Comparison of ENCODE assay signal across 10 cellular contexts in the genomic region with DNA sequence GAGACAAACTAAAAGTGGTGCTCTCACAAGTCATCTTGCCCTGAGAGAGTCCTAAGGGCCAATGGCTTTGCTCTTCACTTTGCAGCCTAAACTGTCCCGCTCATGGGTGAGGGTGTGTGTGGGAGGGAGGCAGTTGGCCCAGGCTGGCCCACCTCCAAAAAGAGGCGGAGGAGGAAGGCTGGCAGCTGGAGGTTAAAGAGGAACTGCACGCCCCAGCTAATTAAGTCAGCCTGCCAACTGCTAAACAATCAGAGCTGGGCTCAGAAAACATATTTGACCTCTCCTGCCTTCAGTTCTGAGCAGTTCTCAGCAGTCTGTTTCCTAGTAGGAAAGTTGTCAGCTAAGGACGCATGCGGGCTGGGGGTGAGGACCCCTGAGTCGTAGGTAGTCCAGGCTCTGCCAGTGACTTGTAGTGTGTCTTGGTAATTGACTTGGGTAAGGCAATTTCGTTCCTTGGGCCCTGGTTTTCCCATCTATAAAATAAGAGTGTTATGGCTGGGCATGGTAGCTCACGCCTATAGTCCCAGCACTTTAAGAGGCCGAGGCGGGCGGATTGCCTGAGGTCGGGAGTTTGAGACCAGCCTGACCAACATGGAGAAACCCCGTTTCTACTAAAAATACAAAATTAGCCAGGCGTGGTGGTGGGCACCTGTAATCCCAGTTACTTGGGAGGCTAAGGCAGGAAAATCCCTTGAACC. TPM values are rescaled to one million over a fixed set of nuclear protein-coding genes. Genes with fewer than 3 reads are reported as not detected.
DNase-seq lines count a peak whose midpoint lies in the region; ATAC-seq and TF ChIP-seq lines count a peak whose summit lies in the region.
"Had no signal": no experiment of that assay in that cellular context is flagged by ENCODE, and none has a peak within 500 bp of the region (broad histone marks: within the 10 kb centered on the region; RNA-seq: fewer than 3 reads in every experiment).

No MANE protein-coding gene starts in this region.

- no peak overlapping the region for H3K4me3 Mint-ChIP-seq in central memory CD8-positive, alpha-beta T cell

- peak overlapping the region; percentile 42 for H3K27ac Mint-ChIP-seq in central memory CD8-positive, alpha-beta T cell (ENCODE audit: low read depth)

- no peak overlapping the region for H3K14ac ChIP-seq in mesenchymal stem cell (ENCODE audit: low read length in 2 of 2)

- H3K79me1 ChIP-seq in mesenchymal stem cell (replicated peaks; ENCODE audit: low read length, poor library complexity, severe bottlenecking) = peaks cover 13% of the 10 kb centered on the region

- no peak for ATAC-seq in central memory CD8-positive, alpha-beta T cell (replicated peaks; ENCODE audit: extremely low read depth, poor library complexity, severe bottlenecking)
- ATAC-seq in HG03460 (IDR thresholded peaks at IDR 0.05; ENCODE audit: unreplicated experiment) (no peak), HG03520 (IDR thresholded peaks at IDR 0.05; ENCODE audit: unreplicated experiment) (no peak), HG02678 (IDR thresholded peaks at IDR 0.05; ENCODE audit: unreplicated experiment) (no peak)

- H3K27ac ChIP-seq in A673 (ENCODE audit: low read depth, low read length, poor library complexity, severe bottlenecking) (peak overlapping the region; percentile 28), mesenchymal stem cell (ENCODE audit: low read length, poor library complexity, severe bottlenecking) (no peak overlapping the region)

- no peak overlapping the region for H4K91ac ChIP-seq in mesenchymal stem cell (ENCODE audit: low read length)

- no peak overlapping the region for H3K4me3 ChIP-seq in A673 (ENCODE audit: low read depth, low read length, poor library complexity, severe bottlenecking)
- H3K4me3 ChIP-seq in mesenchymal stem cell (ENCODE audit: insufficient read depth in 1 of 2, low read depth in 1 of 2, low read length in 2 of 2) = no peak overlapping the region

- H3K23ac ChIP-seq in mesenchymal stem cell (ENCODE audit: low read length in 2 of 2) = no peak overlapping the region

- H2BK12ac ChIP-seq in mesenchymal stem cell (ENCODE audit: low read length in 2 of 2) = no peak overlapping the region

- CTCF ChIA-PET in A673 (lab: Charles Lee) = no interaction called here

- POLR2A ChIA-PET in A673 (lab: Charles Lee; ENCODE audit: low non-redundant PET) = no interaction called here

- no peaks in the 10 kb centered on the region for H3K9me3 Mint-ChIP-seq in central memory CD8-positive, alpha-beta T cell

- no peak overlapping the region for H3K4me2 ChIP-seq in mesenchymal stem cell (ENCODE audit: low read length, poor library complexity, severe bottlenecking)

- no peak overlapping the region for H4K8ac ChIP-seq in mesenchymal stem cell (ENCODE audit: low read length)

- H3K36me3 ChIP-seq in A673 (ENCODE audit: insufficient read depth, low read length, poor library complexity, severe bottlenecking) (peaks cover 19% of the 10 kb centered on the region), mesenchymal stem cell (ENCODE audit: control insufficient read depth in 1 of 2, insufficient read depth in 2 of 2, low read depth in 1 of 2, low read length in 2 of 2) (peaks cover 30 to 84% of the 10 kb centered on the region in 2 experiments)

- no peak overlapping the region for H2AFZ ChIP-seq in mesenchymal stem cell (ENCODE audit: low read depth, low read length)

- no peak overlapping the region for H3K18ac ChIP-seq in mesenchymal stem cell (ENCODE audit: low read depth in 1 of 2, low read length in 2 of 2)

- peak overlapping the region; percentile 50 for H2AK5ac ChIP-seq in mesenchymal stem cell (ENCODE audit: low read length, severe bottlenecking)

- no peak for TF ChIP-seq CTCF in A673 (conservative IDR thresholded peaks at IDR 0.05; ENCODE audit: low read depth, low read length)

- H2BK120ac ChIP-seq in mesenchymal stem cell (ENCODE audit: low read depth, low read length) = no peak overlapping the region

- no peak overlapping the region for H2BK5ac ChIP-seq in mesenchymal stem cell (ENCODE audit: low read depth, low read length, poor library complexity, severe bottlenecking)

- H3K4me1 ChIP-seq in A673 (ENCODE audit: insufficient read depth, low read length, poor library complexity, severe bottlenecking) = peaks cover 12% of the 10 kb centered on the region
- peaks cover 4% of the 10 kb centered on the region for H3K4me1 ChIP-seq in mesenchymal stem cell (ENCODE audit: control insufficient read depth, insufficient read depth, low read depth, low read length)

- H3K36me3 Mint-ChIP-seq in central memory CD8-positive, alpha-beta T cell (ENCODE audit: insufficient read depth) = peaks cover 19% of the 10 kb centered on the region

- WGBS in mesenchymal stem cell = 95% methylated on average over 12 of the region's 14 CpGs

- H3K9me3 ChIP-seq in A673 (ENCODE audit: low read depth, low read length, poor library complexity, severe bottlenecking) (no peaks in the 10 kb centered on the region), mesenchymal stem cell (ENCODE audit: control insufficient read depth, low read length) (no peaks in the 10 kb centered on the region)

- H3K4ac ChIP-seq in mesenchymal stem cell (ENCODE audit: low read depth in 1 of 2, low read length in 2 of 2) = no peak overlapping the region

- intact Hi-C loops in A673 (cut with micrococcal nuclease; ENCODE audit: unreplicated experiment) = no loop called here

- H2BK15ac ChIP-seq in mesenchymal stem cell (ENCODE audit: low read depth, poor library complexity, severe bottlenecking) = peak overlapping the region; percentile 9

- no peaks in the 10 kb centered on the region for H3K27me3 Mint-ChIP-seq in central memory CD8-positive, alpha-beta T cell

- H3K4me1 Mint-ChIP-seq in central memory CD8-positive, alpha-beta T cell = no peaks in the 10 kb centered on the region

- H3K27me3 ChIP-seq in A673 (replicated peaks; ENCODE audit: insufficient read depth, low read depth, low read length, poor library complexity) (no peaks in the 10 kb centered on the region), mesenchymal stem cell (ENCODE audit: control insufficient read depth in 1 of 2, insufficient read depth in 1 of 2, low read length in 2 of 2) (no peaks in the 10 kb centered on the region)

- no peak overlapping the region for H3K9ac ChIP-seq in mesenchymal stem cell (ENCODE audit: low read length)

- BruUV-seq in A673 (replicated peaks; lab: Mats Ljungman, UMichigan) = no TSS peak

- DNase-seq in A673 (ENCODE audit: low spot score) = peak; percentile 62
- DNase-seq in NCI-H2029 treated with DMSO at 0.1 percent for 48 hours (lab: John Stamatoyannopoulos, UW) = peak; percentile 60
- DNase-seq in central memory CD8-positive, alpha-beta T cell (ENCODE audit: low spot score in 2 of 2) = no peak
- DNase-seq in mesenchymal stem cell = no peak
- no peak for DNase-seq in A172 (ENCODE audit: low spot score)
- DNase-seq: stimulated activated CD4-positive, alpha-beta T cell treated with anti-CD3 and anti-CD28 coated beads, Interleukin-4, amount 100 ng/mL, for 1 hour had no signal

RNA-seq across cellular contexts. Expression of gene GSS, which starts 17.0 kb away (rescaled TPM):
- 53.5 and 63.1 TPM in 2 replicates for total RNA-seq in A673 (2021)
- polyA plus RNA-seq in mesenchymal stem cell (2013, experiment 1 of 2) = 40.8 TPM
- polyA plus RNA-seq in mesenchymal stem cell (2013, experiment 2 of 2) = 38.6 TPM
- 150 and 151 TPM in 2 replicates for total RNA-seq in A172 (2014; rRNA removed; shearing (Covaris generic))

RNA-seq across cellular contexts. Expression of gene MYH7B, which starts 17.1 kb away (rescaled TPM):
- total RNA-seq in A673 (2021) = 0.34 and 1.1 TPM in 2 replicates
- polyA plus RNA-seq in mesenchymal stem cell (2013, experiment 1 of 2) = 0.10 TPM
- polyA plus RNA-seq in mesenchymal stem cell (2013, experiment 2 of 2) = 0.08 TPM
- total RNA-seq in A172 (2014; rRNA removed; shearing (Covaris generic)) = not detected in 2 replicates
- total RNA-seq: dermis microvascular lymphatic vessel endothelial cell had no signal

Comparison
In these comparisons a context has a peak if more than half of its experiments do, and no peak if none do; other contexts are left out.
1. DNase-seq: peak in A673 (single experiment) and NCI-H2029 treated with DMSO at 0.1 percent for 48 hours (single experiment); none in central memory CD8-positive, alpha-beta T cell (0 of 2), mesenchymal stem cell (single experiment) and A172 (single experiment).